In the genomic region with DNA sequence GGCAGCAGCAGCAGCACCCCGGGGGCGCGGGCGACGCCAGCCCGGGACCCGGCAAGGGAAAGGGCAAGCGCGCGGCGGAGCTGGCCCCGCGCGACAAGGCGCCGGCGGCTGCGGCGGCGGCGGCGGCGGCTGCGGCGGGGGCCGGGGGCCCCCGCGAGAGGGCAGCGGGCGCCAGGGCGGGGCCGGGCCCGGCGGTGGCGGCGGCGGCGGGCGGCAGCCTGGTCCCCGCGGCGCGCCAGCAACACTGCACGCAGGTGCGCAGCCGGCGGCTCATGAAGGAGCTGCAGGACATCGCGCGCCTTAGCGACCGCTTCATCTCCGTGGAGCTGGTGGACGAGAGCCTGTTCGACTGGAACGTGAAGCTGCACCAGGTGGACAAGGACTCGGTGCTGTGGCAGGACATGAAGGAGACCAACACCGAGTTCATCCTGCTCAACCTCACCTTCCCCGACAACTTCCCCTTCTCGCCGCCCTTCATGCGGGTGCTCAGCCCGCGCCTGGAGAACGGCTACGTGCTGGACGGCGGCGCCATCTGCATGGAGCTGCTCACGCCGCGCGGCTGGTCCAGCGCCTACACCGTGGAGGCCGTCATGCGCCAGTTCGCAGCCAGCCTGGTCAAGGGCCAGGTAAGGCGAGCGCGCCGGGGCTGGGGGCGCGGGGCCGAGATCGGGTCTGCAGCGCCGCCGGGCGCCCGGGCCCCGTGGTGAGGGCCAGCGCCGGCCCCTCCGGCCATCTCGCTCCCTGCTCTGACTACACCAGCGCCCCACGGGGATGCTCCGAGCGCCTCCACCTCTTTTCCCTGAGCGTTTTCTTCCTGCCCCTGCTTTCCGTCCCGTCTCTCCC, we compare ENCODE assay signal across 8 cellular contexts. TPM values are rescaled to one million over a fixed set of nuclear protein-coding genes. Genes with fewer than 3 reads are reported as not detected.
A peak's percentile ranks its signal among the peaks of the same experiment; 100 is the strongest.
DNase-seq lines count a peak whose midpoint lies in the region; ATAC-seq and TF ChIP-seq lines count a peak whose summit lies in the region.

A gene with protein sequence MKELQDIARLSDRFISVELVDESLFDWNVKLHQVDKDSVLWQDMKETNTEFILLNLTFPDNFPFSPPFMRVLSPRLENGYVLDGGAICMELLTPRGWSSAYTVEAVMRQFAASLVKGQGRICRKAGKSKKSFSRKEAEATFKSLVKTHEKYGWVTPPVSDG (plus strand): TSS at position 238 of the 843 bp plus-strand sequence. CDS start 35 bp downstream, at position 273.

- H3K27ac Mint-ChIP-seq in GM23338, result no peak within 1 kb of the TSS
- H3K27ac Mint-ChIP-seq in endodermal cell, result no peak within 1 kb of the TSS

- ATAC-seq in GM23338, result peak; percentile 74
- ATAC-seq in aorta (ENCODE audit: low FRiP score), result no peak
- no peak for ATAC-seq in GM21723 (IDR thresholded peaks at IDR 0.05; ENCODE audit: unreplicated experiment)

- H3K36me3 ChIP-seq in GM23338 (ENCODE audit: insufficient read depth) (no peaks in the 10 kb centered on the region), endodermal cell (ENCODE audit: control insufficient read depth, insufficient read depth, low read length) (no peaks in the 10 kb centered on the region), muscle layer of duodenum (ENCODE audit: control insufficient read depth in 1 of 2, insufficient read depth in 2 of 2, low read length in 2 of 2) (no peaks in the 10 kb centered on the region), aorta (ENCODE audit: control insufficient read depth in 1 of 2, insufficient read depth in 2 of 2, low read length in 1 of 2) (no peaks in the 10 kb centered on the region)

- H3K27me3 ChIP-seq in GM23338 (ENCODE audit: insufficient read depth) (peaks cover 58% of the 10 kb centered on the region), endodermal cell (ENCODE audit: control insufficient read depth, insufficient read depth, low read length, poor library complexity, severe bottlenecking) (peaks cover 99% of the 10 kb centered on the region), muscle layer of duodenum (ENCODE audit: low read depth, low read length) (peaks cover 22% of the 10 kb centered on the region), aorta (ENCODE audit: control insufficient read depth in 1 of 2, insufficient read depth in 2 of 2, low read length in 1 of 2) (no peaks in the 10 kb centered on the region)

- H3K9me3 ChIP-seq in endodermal cell (ENCODE audit: control insufficient read depth, low read length), result no peaks in the 10 kb centered on the region
- peaks cover 0 to 3% of the 10 kb centered on the region in 2 donors for H3K9me3 ChIP-seq in muscle layer of duodenum (ENCODE audit: control insufficient read depth in 1 of 2, low read length in 2 of 2)
- no peaks in the 10 kb centered on the region for H3K9me3 ChIP-seq in aorta (ENCODE audit: control insufficient read depth, low read length)

- peak within 1 kb of the TSS; percentile 77 for H3K4me3 ChIP-seq in GM23338
- no peak within 1 kb of the TSS for H3K4me3 ChIP-seq in endodermal cell (ENCODE audit: low read length)
- peak within 1 kb of the TSS; percentile 42 to 64 for H3K4me3 ChIP-seq in muscle layer of duodenum (ENCODE audit: low read depth in 1 of 2, low read length in 2 of 2)
- peak within 1 kb of the TSS; percentile 81 to 87 for H3K4me3 ChIP-seq in aorta (ENCODE audit: low read length in 2 of 2)

- H3F3A ChIP-seq in GM23338 (replicated peaks; ENCODE audit: low read depth), result 0 out of 2 replicates have a peak, but pooled peaks cover 3% of the 10 kb centered on the region

- no peaks in the 10 kb centered on the region for H3K79me2 ChIP-seq in GM23338 (replicated peaks; ENCODE audit: insufficient read depth)

- TF ChIP-seq CTCF in GM23338 (conservative IDR thresholded peaks at IDR 0.05; ENCODE audit: low read depth in 2 of 2), result 0 out of 4 replicates have a peak, but pooled peaks of 1 of the 2 experiments have one; percentile 5
- TF ChIP-seq CTCF in endodermal cell (conservative IDR thresholded peaks at IDR 0.05), result no peak

- H3K9ac ChIP-seq in endodermal cell (ENCODE audit: extremely low read depth, low read length, poor library complexity, severe bottlenecking), result no peak within 1 kb of the TSS

- 1 to 3% methylated on average over 37 to 103 of the region's 103 CpGs for WGBS in endodermal cell (ENCODE audit: insufficient coverage in 1 of 2, insufficient read length in 1 of 2), 2 experiments
- WGBS in aorta, 2 donors, result 0 to 1% methylated on average over 42 to 103 of the region's 103 CpGs

- DNase-seq in Caki2 (ENCODE audit: low read depth) (peak; percentile 40), GM23338 (ENCODE audit: low spot score) (peak; percentile 50), RPMI8226 (peak; percentile 46), endodermal cell (peak; percentile 78), aorta (no peak), MV-4-11 (lab: John Stamatoyannopoulos, UW) (no peak)

- peaks cover 5% of the 10 kb centered on the region; the same call in 1 of the 2 replicates for H4K20me1 ChIP-seq in GM23338 (replicated peaks; ENCODE audit: insufficient read depth)

- H3K4me1 ChIP-seq in GM23338 (ENCODE audit: insufficient read depth) (peaks cover 18% of the 10 kb centered on the region), endodermal cell (ENCODE audit: control insufficient read depth, insufficient read depth, low read length) (no peaks in the 10 kb centered on the region), muscle layer of duodenum (ENCODE audit: control insufficient read depth in 1 of 2, insufficient read depth in 2 of 2, low read length in 2 of 2) (peaks cover 0 to 14% of the 10 kb centered on the region in 2 donors), aorta (ENCODE audit: control insufficient read depth in 1 of 2, insufficient read depth in 2 of 2, low read length in 2 of 2) (no peaks in the 10 kb centered on the region)

- peak within 1 kb of the TSS; percentile 93 for H3K4me2 ChIP-seq in GM23338

- in situ Hi-C loops in Caki2 (cut with HindIII; ENCODE audit: low pct_unique_long_range_greater_than_20kb, low sequenced_read_pairs), result no loop called here

- no peaks in the 10 kb centered on the region for H3K9me2 ChIP-seq in GM23338 (ENCODE audit: insufficient read depth)

- intact Hi-C loops in aorta (cut with DNase I), result no loop called here

- H3K4me1 Mint-ChIP-seq in GM23338 (peaks cover 22% of the 10 kb centered on the region; the same call in 2 of the 3 replicates), endodermal cell (peaks cover 8% of the 10 kb centered on the region)

- H3K9me3 Mint-ChIP-seq in GM23338, result no peaks in the 10 kb centered on the region; the same call in 2 of the 3 replicates
- no peaks in the 10 kb centered on the region for H3K9me3 Mint-ChIP-seq in endodermal cell

- H3K27me3 Mint-ChIP-seq in GM23338 (ENCODE audit: insufficient read depth, low read depth, poor library complexity) (peaks cover 37% of the 10 kb centered on the region), endodermal cell (ENCODE audit: insufficient read depth) (peaks cover 67% of the 10 kb centered on the region)

- H3K36me3 Mint-ChIP-seq in GM23338 (ENCODE audit: low read depth) (no peaks in the 10 kb centered on the region), endodermal cell (ENCODE audit: low read depth) (no peaks in the 10 kb centered on the region)

- H3K4me3 Mint-ChIP-seq in GM23338 (peak within 1 kb of the TSS; percentile 83), endodermal cell (no peak within 1 kb of the TSS)

- no peak within 1 kb of the TSS for H3K27ac ChIP-seq in GM23338 (ENCODE audit: low read depth)
- no peak within 1 kb of the TSS for H3K27ac ChIP-seq in endodermal cell (ENCODE audit: low read depth, low read length)
- no peak within 1 kb of the TSS for H3K27ac ChIP-seq in muscle layer of duodenum (ENCODE audit: low read length)
- H3K27ac ChIP-seq in aorta (ENCODE audit: low read depth in 1 of 2, low read length in 2 of 2), result no peak within 1 kb of the TSS

- H2AFZ ChIP-seq in GM23338, result peak within 1 kb of the TSS; percentile 92

TF ChIP-seq in GM23338, 12 proteins besides CTCF, POLR2A, EP300 and RAD21:
- TF ChIP-seq EZH2phosphoT487 (IDR thresholded peaks at IDR 0.05; ENCODE audit: unreplicated experiment) (peak; percentile 83), NANOG (IDR thresholded peaks at IDR 0.05; ENCODE audit: borderline replicate concordance) (no peak), EZH2 (IDR thresholded peaks at IDR 0.05; ENCODE audit: low read depth, unreplicated experiment) (peak; percentile 85)

RNA-seq across cellular contexts. Expression of the gene that starts here (rescaled TPM):
- total RNA-seq in Caki2 (2014; rRNA removed; shearing (Covaris generic); ENCODE audit: low replicate concordance), result not detected in 2 replicates
- total RNA-seq in GM23338 (2014; rRNA removed; shearing (Covaris generic)), result 0.82 and 0.83 TPM in 2 replicates
- polyA plus RNA-seq in GM23338 (2016; fragmentation: Nextera tagmentation; extraction: Ambion mirVana), result 0.40 and 0.43 TPM in 2 replicates
- under 1 TPM in 1 of 2 donors, not detected in 1; 0.11 TPM for total RNA-seq in endodermal cell
- polyA plus RNA-seq in endodermal cell (2013, experiment 1 of 2), result 5.6 TPM
- 5.7 TPM for polyA plus RNA-seq in endodermal cell (2013, experiment 2 of 2)
- 1 to 10 TPM; 1.6 to 3.3 TPM for total RNA-seq in aorta
- polyA plus RNA-seq in aorta, result under 1 TPM; 0.43 to 0.75 TPM

Comparison
In these comparisons a context has a peak if more than half of its experiments do, and no peak if none do; other contexts are left out.
1. Peak in DNase-seq in Caki2; RNA of the gene not detected or under 1 TPM.
2. Peak in DNase-seq, ATAC-seq, H3K4me3 ChIP-seq and H3K4me2 ChIP-seq in GM23338; RNA of the gene not detected or under 1 TPM.
3. DNase-seq: peak in RPMI8226 (single experiment) and endodermal cell (single experiment); none in aorta (0 of 2) and MV-4-11 (single experiment).